ENCODE assay signal across 8 cellular contexts in genomic region chr2:209495855-209496585, GRCh38.
A peak's percentile ranks its signal among the peaks of the same experiment; 100 is the strongest.
DNase-seq lines count a peak whose midpoint lies in the region; ATAC-seq and TF ChIP-seq lines count a peak whose summit lies in the region.

No MANE protein-coding gene starts in this region.

- no peak overlapping the region for H3K27ac Mint-ChIP-seq in activated CD8-positive, alpha-beta T cell treated with anti-CD3 and anti-CD28 coated beads, Interleukin-2, amount 10 ng/mL, durations not matched to agents 7 days and 5 days

- no peak for ATAC-seq in GM21360 (IDR thresholded peaks at IDR 0.05; ENCODE audit: unreplicated experiment)
- no peak for ATAC-seq in activated CD8-positive, alpha-beta T cell treated with anti-CD3 and anti-CD28 coated beads, Interleukin-2, amount 10 ng/mL, durations not matched to agents 7 days and 5 days

- H3K27me3 ChIP-seq in mammary epithelial cell (ENCODE audit: insufficient read depth, low read length): no peaks in the 10 kb centered on the region

- dilution Hi-C loops in mammary epithelial cell (cut with HindIII; ENCODE audit: low sequenced_read_pairs): no loop called here

- peak overlapping the region; percentile 69 for H3K4me2 ChIP-seq in mammary epithelial cell (ENCODE audit: insufficient read depth, low read depth, low read length)

- no peaks in the 10 kb centered on the region for H3K36me3 Mint-ChIP-seq in activated CD8-positive, alpha-beta T cell treated with anti-CD3 and anti-CD28 coated beads, Interleukin-2, amount 10 ng/mL, durations not matched to agents 7 days and 5 days (ENCODE audit: low read depth)

- H4K20me1 ChIP-seq in mammary epithelial cell (ENCODE audit: insufficient read depth, low read length): no peaks in the 10 kb centered on the region

- H3K9me3 Mint-ChIP-seq in activated CD8-positive, alpha-beta T cell treated with anti-CD3 and anti-CD28 coated beads, Interleukin-2, amount 10 ng/mL, durations not matched to agents 7 days and 5 days (ENCODE audit: insufficient read depth): no peaks in the 10 kb centered on the region

- DNase-seq in AG04449 (ENCODE audit: low read depth, low spot score): peak; percentile 93
- peak; percentile 12 for DNase-seq in MV-4-11 (lab: John Stamatoyannopoulos, UW)
- peak; percentile 95 for DNase-seq in mammary epithelial cell
- DNase-seq in lung microvascular endothelial cell (ENCODE audit: low read depth in 2 of 2): peak; percentile 96 to 98
- DNase-seq in C1 segment of cervical spinal cord (lab: John Stamatoyannopoulos, UW): no peak
- no peak for DNase-seq in activated CD8-positive, alpha-beta T cell treated with anti-CD3 and anti-CD28 coated beads, Interleukin-2, amount 10 ng/mL, durations not matched to agents 7 days and 5 days
- no peak for DNase-seq in GDM1 (lab: John Stamatoyannopoulos, UW)

- no peaks in the 10 kb centered on the region for H3K79me2 ChIP-seq in mammary epithelial cell (ENCODE audit: insufficient read depth, low read length)

- H3K4me3 Mint-ChIP-seq in activated CD8-positive, alpha-beta T cell treated with anti-CD3 and anti-CD28 coated beads, Interleukin-2, amount 10 ng/mL, durations not matched to agents 7 days and 5 days: no peak overlapping the region

- intact Hi-C loops in mammary epithelial cell (cut with micrococcal nuclease): loop anchor here (2.0 kb wide), 1 partner anchor 71 kb away; the partner anchor contains the start of gene MAP2

- H3K9ac ChIP-seq in mammary epithelial cell (ENCODE audit: insufficient read depth, low read length): no peak overlapping the region

- H3K4me1 Mint-ChIP-seq in activated CD8-positive, alpha-beta T cell treated with anti-CD3 and anti-CD28 coated beads, Interleukin-2, amount 10 ng/mL, durations not matched to agents 7 days and 5 days (ENCODE audit: low read depth): no peaks in the 10 kb centered on the region

- no TSS peak for BruUV-seq in mammary epithelial cell (replicated peaks; lab: Mats Ljungman, UMichigan)

- peak overlapping the region; percentile 80 for H3K27ac ChIP-seq in mammary epithelial cell (ENCODE audit: insufficient read depth, low read depth, low read length)

- H3K27me3 Mint-ChIP-seq in activated CD8-positive, alpha-beta T cell treated with anti-CD3 and anti-CD28 coated beads, Interleukin-2, amount 10 ng/mL, durations not matched to agents 7 days and 5 days (ENCODE audit: low read depth): no peaks in the 10 kb centered on the region

- CTCF ChIA-PET in AG04449 (lab: Yijun Ruan, JAX) (interaction anchor here (1.3 kb wide), 1 partner anchor 162 kb away, joined by 3 read pairs; no protein-coding TSS in a partner anchor), mammary epithelial cell (lab: Charles Lee; ENCODE audit: low non-redundant PET) (interaction anchor here (0.6 kb wide), 1 partner anchor 467 kb away, joined by 3 read pairs; no protein-coding TSS in a partner anchor)
- CTCF ChIA-PET in activated CD8-positive, alpha-beta T cell treated with anti-CD3 and anti-CD28 coated beads, Interleukin-2, amount 10 ng/mL, durations not matched to agents 7 days and 5 days (lab: Charles Lee): no interaction called here

- H3K36me3 ChIP-seq in mammary epithelial cell (ENCODE audit: insufficient read depth, low read length): no peaks in the 10 kb centered on the region

- TF ChIP-seq CTCF in AG04449 (IDR thresholded peaks at IDR 0.05; ENCODE audit: insufficient read depth, low read length, missing control alignments) (no peak), mammary epithelial cell (conservative IDR thresholded peaks at IDR 0.05 in 1 of 2, IDR thresholded peaks at IDR 0.05 in 1 of 2; ENCODE audit: extremely low read depth in 1 of 2, insufficient read depth in 1 of 2, low read depth in 1 of 2, low read length in 2 of 2) (no peak)

- POLR2A ChIA-PET in AG04449 (lab: Yijun Ruan, JAX): interaction anchor here (1.8 kb wide), 1 partner anchor 30 kb away, joined by 7 read pairs; no protein-coding TSS in a partner anchor
- POLR2A ChIA-PET in activated CD8-positive, alpha-beta T cell treated with anti-CD3 and anti-CD28 coated beads, Interleukin-2, amount 10 ng/mL, durations not matched to agents 7 days and 5 days (lab: Charles Lee): no interaction called here

- WGBS in mammary epithelial cell (ENCODE audit: low coverage, missing lambda C conversion rate): 18% methylated on average over 4 of the region's 4 CpGs

- in situ Hi-C loops in mammary epithelial cell (cut with MboI; ENCODE audit: low sequenced_read_pairs in 2 of 2): no loop called here

- peaks cover 19% of the 10 kb centered on the region for H3K4me1 ChIP-seq in mammary epithelial cell (ENCODE audit: insufficient read depth, low read length)

- H2AFZ ChIP-seq in mammary epithelial cell (ENCODE audit: low read depth, low read length): peak overlapping the region; percentile 25

- H3K4me3 ChIP-seq in AG04449 (ENCODE audit: low read depth, low read length) (no peak overlapping the region), mammary epithelial cell (replicated peaks in 1 of 3; ENCODE audit: insufficient read depth in 1 of 3, low read depth in 2 of 3, low read length in 3 of 3) (peak overlapping the region in 1 of 3 experiments; percentile 10)

- H3K9me3 ChIP-seq in mammary epithelial cell (replicated peaks; ENCODE audit: insufficient read depth, low read length): peaks cover 6% of the 10 kb centered on the region

Comparison
In these comparisons a context has a peak if more than half of its experiments do, and no peak if none do; other contexts are left out.
1. DNase-seq: peak in AG04449 (single experiment), MV-4-11 (single experiment), mammary epithelial cell (single experiment) and lung microvascular endothelial cell (2 of 2); none in C1 segment of cervical spinal cord (0 of 14), activated CD8-positive, alpha-beta T cell treated with anti-CD3 and anti-CD28 coated beads, Interleukin-2, amount 10 ng/mL, durations not matched to agents 7 days and 5 days (single experiment) and GDM1 (single experiment).